ENCODE assay signal across 8 cellular contexts in genomic region chr6:6788394-6789020, GRCh38.
A peak's percentile ranks its signal among the peaks of the same experiment; 100 is the strongest.
DNase-seq lines count a peak whose midpoint lies in the region; ATAC-seq and TF ChIP-seq lines count a peak whose summit lies in the region.

No MANE protein-coding gene starts in this region.

- H3K27me3 ChIP-seq in Panc1 (ENCODE audit: control insufficient read depth, insufficient read depth, low read length) = no peaks in the 10 kb centered on the region

- TF ChIP-seq CTCF in Panc1 (IDR thresholded peaks at IDR 0.05) (peak; percentile 57), coronary artery (IDR thresholded peaks at IDR 0.05) (no peak)

- ATAC-seq in HG02678 (IDR thresholded peaks at IDR 0.05; ENCODE audit: unreplicated experiment) = peak; percentile 53
- no peak for ATAC-seq in Panc1
- ATAC-seq in HG03280 (IDR thresholded peaks at IDR 0.05; ENCODE audit: unreplicated experiment) = no peak

- CTCF ChIA-PET in Panc1 (lab: Charles Lee) = no interaction called here

- peak; percentile 10 for DNase-seq in ELR (ENCODE audit: low read depth)
- DNase-seq in Panc1 (ENCODE audit: low read depth, low spot score) = no peak
- peak; percentile 9 for DNase-seq in glomerular endothelial cell (ENCODE audit: extremely low read depth, low read depth, low spot score)
- no peak for DNase-seq in NCI-H1930 (lab: John Stamatoyannopoulos, UW)
- DNase-seq in epidermal melanocyte (ENCODE audit: insufficient read length, low spot score) = no peak
- no peak for DNase-seq in coronary artery (ENCODE audit: low spot score)

- intact Hi-C loops in Panc1 (cut with micrococcal nuclease; ENCODE audit: unreplicated experiment) = no loop called here

- no peak overlapping the region for H3K27ac ChIP-seq in Panc1 (ENCODE audit: low read length)
- H3K27ac ChIP-seq in coronary artery = no peak overlapping the region

- H3K4me1 ChIP-seq in Panc1 (ENCODE audit: control insufficient read depth, insufficient read depth, low read length) = no peaks in the 10 kb centered on the region

- POLR2A ChIA-PET in Panc1 (lab: Charles Lee) = no interaction called here

- no peaks in the 10 kb centered on the region for H3K9me3 ChIP-seq in Panc1 (ENCODE audit: control insufficient read depth, insufficient read depth, low read depth, low read length)

- H3K4me3 ChIP-seq in Panc1 (ENCODE audit: low read depth in 2 of 2, low read length in 2 of 2) (no peak overlapping the region), coronary artery (no peak overlapping the region)

- in situ Hi-C loops in Panc1 (cut with HindIII; ENCODE audit: low pct_unique_long_range_greater_than_20kb, low sequenced_read_pairs) = no loop called here

- no peaks in the 10 kb centered on the region for H3K36me3 ChIP-seq in Panc1 (ENCODE audit: control insufficient read depth, insufficient read depth, low read length)

- BruUV-seq in Panc1 (replicated peaks; lab: Mats Ljungman, UMichigan) = no TSS peak

Comparison
In these comparisons a context has a peak if more than half of its experiments do, and no peak if none do; other contexts are left out.
1. DNase-seq: peak in ELR (single experiment) and glomerular endothelial cell (single experiment); none in Panc1 (single experiment), NCI-H1930 (0 of 2), epidermal melanocyte (single experiment) and coronary artery (single experiment).